Comparison of ENCODE assay signal across 21 cellular contexts in the genomic region with DNA sequence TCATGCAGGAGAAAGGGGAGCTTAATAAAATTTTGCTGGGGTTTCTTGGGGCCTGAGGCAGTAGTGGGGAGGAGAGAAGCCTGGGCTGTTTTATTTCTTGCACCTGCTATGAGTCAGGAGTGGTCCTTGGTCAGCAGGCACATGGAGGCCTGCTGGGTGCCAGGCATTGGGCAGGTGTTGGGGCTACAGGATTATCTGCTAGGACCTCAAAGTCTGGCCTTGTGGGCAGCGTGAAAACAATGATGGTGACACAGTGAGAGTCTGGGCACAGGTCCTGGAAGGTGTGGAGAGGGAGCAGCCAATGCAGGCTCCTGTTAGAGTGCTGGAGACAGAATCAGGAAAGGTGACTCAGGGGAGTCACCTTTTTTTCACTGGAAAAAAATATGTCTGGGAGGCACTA. TPM values are rescaled to one million over a fixed set of nuclear protein-coding genes. Genes with fewer than 3 reads are reported as not detected.
DNase-seq lines count a peak whose midpoint lies in the region; ATAC-seq lines count a peak whose summit lies in the region.
"Had no signal": no experiment of that assay in that cellular context is flagged by ENCODE, and none has a peak within 500 bp of the region (broad histone marks: within the 10 kb centered on the region; RNA-seq: fewer than 3 reads in every experiment).

No MANE protein-coding gene starts in this region.

- no peak overlapping the region for H3K4me3 Mint-ChIP-seq in activated CD4-positive, alpha-beta T cell treated with anti-CD3 and anti-CD28 coated beads, Interleukin-2, amount 10 ng/mL, durations not matched to agents 7 days and 5 days
- H3K4me3 Mint-ChIP-seq in stimulated activated naive B cell treated with anti-CD40 and anti-IgM and Interleukin-4, amounts not matched to agents 10 μg/mL and 1 μg/mL and 100 μg/mL, for 72 hours = no peak overlapping the region
- H3K4me3 Mint-ChIP-seq: activated B cell treated with CpG ODN at 0.5 μM for 24 hours; activated CD4-positive, alpha-beta memory T cell treated with anti-CD3 and anti-CD28 coated beads for 36 hours; brain; naive thymus-derived CD8-positive, alpha-beta T cell had no signal

- peak overlapping the region; percentile 28 for H3K27ac ChIP-seq in iPS DF 6.9 (ENCODE audit: low read length)
- H3K27ac ChIP-seq: colonic mucosa, parathyroid adenoma had no signal

- no peaks in the 10 kb centered on the region for H3K36me3 ChIP-seq in iPS DF 6.9 (ENCODE audit: control insufficient read depth, insufficient read depth, low read length)
- H3K36me3 ChIP-seq: colonic mucosa, HAP-1 had no signal

- no peak for DNase-seq in activated CD4-positive, alpha-beta T cell treated with anti-CD3 and anti-CD28 coated beads, Interleukin-2, amount 10 ng/mL, durations not matched to agents 7 days and 5 days
- DNase-seq in activated CD4-positive, alpha-beta T cell treated with anti-CD3 and anti-CD28 coated beads for 48 hours = no peak
- DNase-seq in NCI-H69 (lab: John Stamatoyannopoulos, UW) (peak; percentile 55), iPS DF 6.9 (ENCODE audit: low read depth, low spot score) (no peak), mucosa of gallbladder (ENCODE audit: low spot score) (no peak), iPS-NIHi11 (ENCODE audit: low spot score) (no peak)
- DNase-seq in stimulated activated naive B cell treated with anti-CD40 and anti-IgM and Interleukin-4, amounts not matched to agents 10 μg/mL and 1 μg/mL and 100 μg/mL, for 72 hours = no peak
- no peak for DNase-seq in NK-92 treated with Interleukin-12 subunit alpha and Interleukin-12 subunit beta, amount 100 ng/mL, for 24 hours (lab: John Stamatoyannopoulos, UW)
- DNase-seq: activated B cell treated with CpG ODN at 0.5 μM for 24 hours; activated CD4-positive, alpha-beta memory T cell treated with anti-CD3 and anti-CD28 coated beads for 36 hours; activated effector memory CD4-positive, alpha-beta T cell treated with anti-CD3 and anti-CD28 coated beads, Interleukin-2, amount 50 U/mL, for 16 hours; colonic mucosa; KG1; left colon; naive thymus-derived CD8-positive, alpha-beta T cell; NCI-H1930; NCI-H510A treated with DMSO at 0.1 percent for 48 hours; T-helper 9 cell had no signal

- H3K9me3 Mint-ChIP-seq in activated CD4-positive, alpha-beta T cell treated with anti-CD3 and anti-CD28 coated beads, Interleukin-2, amount 10 ng/mL, durations not matched to agents 7 days and 5 days = no peaks in the 10 kb centered on the region
- no peaks in the 10 kb centered on the region for H3K9me3 Mint-ChIP-seq in stimulated activated naive B cell treated with anti-CD40 and anti-IgM and Interleukin-4, amounts not matched to agents 10 μg/mL and 1 μg/mL and 100 μg/mL, for 72 hours
- H3K9me3 Mint-ChIP-seq: activated B cell treated with CpG ODN at 0.5 μM for 24 hours; activated CD4-positive, alpha-beta memory T cell treated with anti-CD3 and anti-CD28 coated beads for 36 hours; brain; naive thymus-derived CD8-positive, alpha-beta T cell had no signal

- WGBS in iPS DF 6.9 (ENCODE audit: insufficient coverage, insufficient read length) = no CpG with 5 or more reads among the region's 1 CpG

- peaks cover 2% of the 10 kb centered on the region for H3K4me1 Mint-ChIP-seq in activated CD4-positive, alpha-beta T cell treated with anti-CD3 and anti-CD28 coated beads, Interleukin-2, amount 10 ng/mL, durations not matched to agents 7 days and 5 days
- H3K4me1 Mint-ChIP-seq in stimulated activated naive B cell treated with anti-CD40 and anti-IgM and Interleukin-4, amounts not matched to agents 10 μg/mL and 1 μg/mL and 100 μg/mL, for 72 hours = peaks cover 6 to 16% of the 10 kb centered on the region in 2 donors
- H3K4me1 Mint-ChIP-seq: activated B cell treated with CpG ODN at 0.5 μM for 24 hours had no signal

- CTCF ChIA-PET in activated CD4-positive, alpha-beta T cell treated with anti-CD3 and anti-CD28 coated beads, Interleukin-2, amount 10 ng/mL, durations not matched to agents 7 days and 5 days (lab: Charles Lee) = no interaction called here

- H3K4me1 ChIP-seq in iPS DF 6.9 (ENCODE audit: control insufficient read depth, insufficient read depth, low read length) = peaks cover 28% of the 10 kb centered on the region
- H3K4me1 ChIP-seq: colonic mucosa, HAP-1, parathyroid adenoma had no signal

- no peaks in the 10 kb centered on the region for H3K27me3 ChIP-seq in iPS DF 6.9 (ENCODE audit: control insufficient read depth, insufficient read depth, low read length)
- H3K27me3 ChIP-seq: colonic mucosa had no signal

- H3K27ac Mint-ChIP-seq in activated CD4-positive, alpha-beta T cell treated with anti-CD3 and anti-CD28 coated beads, Interleukin-2, amount 10 ng/mL, durations not matched to agents 7 days and 5 days = peak overlapping the region; percentile 19
- peak overlapping the region; percentile 26 for H3K27ac Mint-ChIP-seq in stimulated activated naive B cell treated with anti-CD40 and anti-IgM and Interleukin-4, amounts not matched to agents 10 μg/mL and 1 μg/mL and 100 μg/mL, for 72 hours
- H3K27ac Mint-ChIP-seq: activated B cell treated with CpG ODN at 0.5 μM for 24 hours; activated CD4-positive, alpha-beta memory T cell treated with anti-CD3 and anti-CD28 coated beads for 36 hours; naive thymus-derived CD8-positive, alpha-beta T cell had no signal

- no peaks in the 10 kb centered on the region for H3K36me3 Mint-ChIP-seq in activated CD4-positive, alpha-beta T cell treated with anti-CD3 and anti-CD28 coated beads, Interleukin-2, amount 10 ng/mL, durations not matched to agents 7 days and 5 days (ENCODE audit: low read depth)
- H3K36me3 Mint-ChIP-seq in stimulated activated naive B cell treated with anti-CD40 and anti-IgM and Interleukin-4, amounts not matched to agents 10 μg/mL and 1 μg/mL and 100 μg/mL, for 72 hours = peaks cover 0 to 7% of the 10 kb centered on the region in 2 donors
- H3K36me3 Mint-ChIP-seq: activated CD4-positive, alpha-beta memory T cell treated with anti-CD3 and anti-CD28 coated beads for 36 hours; brain; naive thymus-derived CD8-positive, alpha-beta T cell had no signal

- H3K9me3 ChIP-seq in iPS DF 6.9 (ENCODE audit: control insufficient read depth, insufficient read depth, low read length) = no peaks in the 10 kb centered on the region
- H3K9me3 ChIP-seq: colonic mucosa, HAP-1 had no signal

- no peak overlapping the region for H3K4me3 ChIP-seq in iPS DF 6.9 (ENCODE audit: low read length)
- H3K4me3 ChIP-seq: colonic mucosa, HAP-1 had no signal

- no peaks in the 10 kb centered on the region for H3K27me3 Mint-ChIP-seq in activated CD4-positive, alpha-beta T cell treated with anti-CD3 and anti-CD28 coated beads, Interleukin-2, amount 10 ng/mL, durations not matched to agents 7 days and 5 days
- H3K27me3 Mint-ChIP-seq in stimulated activated naive B cell treated with anti-CD40 and anti-IgM and Interleukin-4, amounts not matched to agents 10 μg/mL and 1 μg/mL and 100 μg/mL, for 72 hours = peaks cover 0 to 7% of the 10 kb centered on the region in 2 donors
- H3K27me3 Mint-ChIP-seq: activated CD4-positive, alpha-beta memory T cell treated with anti-CD3 and anti-CD28 coated beads for 36 hours had no signal

- no peak for ATAC-seq in stimulated activated naive B cell treated with anti-CD40 and anti-IgM and Interleukin-4, amounts not matched to agents 10 μg/mL and 1 μg/mL and 100 μg/mL, for 72 hours (replicated peaks)
- ATAC-seq: left colon; naive thymus-derived CD8-positive, alpha-beta T cell had no signal

- POLR2A ChIA-PET in activated CD4-positive, alpha-beta T cell treated with anti-CD3 and anti-CD28 coated beads, Interleukin-2, amount 10 ng/mL, durations not matched to agents 7 days and 5 days (lab: Charles Lee) = no interaction called here

RNA-seq across cellular contexts. Expression of a gene that starts 17.2 kb away (rescaled TPM):
- total RNA-seq in activated CD4-positive, alpha-beta T cell treated with anti-CD3 and anti-CD28 coated beads, Interleukin-2, amount 10 ng/mL, durations not matched to agents 7 days and 5 days = not detected
- total RNA-seq in mucosa of gallbladder = 13.1 TPM

Comparison
In these comparisons a context has a peak if more than half of its experiments do, and no peak if none do; other contexts are left out.
1. RNA of a gene that starts 17.2 kb away (total RNA-seq): 13.1 TPM in mucosa of gallbladder (single experiment); not detected in activated CD4-positive, alpha-beta T cell treated with anti-CD3 and anti-CD28 coated beads, Interleukin-2, amount 10 ng/mL, durations not matched to agents 7 days and 5 days; every median in the first group is over 10 times any median in the second.